Comparison of ENCODE assay signal across 7 cellular contexts in the genomic region with DNA sequence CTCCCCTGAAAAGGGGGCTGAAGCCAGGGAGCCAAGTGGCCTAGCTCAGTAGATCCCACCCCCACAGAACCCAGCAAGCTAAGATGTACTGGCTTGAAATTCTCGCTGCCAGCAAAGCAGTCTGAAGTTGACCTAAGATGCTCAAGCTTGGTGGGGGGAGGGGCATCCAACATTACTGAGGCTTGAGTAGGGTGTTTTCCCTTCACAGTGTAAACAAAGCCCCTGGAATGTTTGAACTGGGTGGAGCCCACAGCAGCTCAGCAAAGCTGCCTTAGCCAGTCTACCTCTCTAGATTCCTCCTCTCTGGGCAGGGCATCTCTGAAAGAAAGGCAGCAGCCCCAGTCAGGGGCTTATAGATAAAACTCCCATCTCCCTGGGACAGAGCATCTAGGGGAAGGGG.
DNase-seq lines count a peak whose midpoint lies in the region; ATAC-seq, FAIRE-seq and TF ChIP-seq lines count a peak whose summit lies in the region.
"Not testable (repeated sequence)": the region's sequence is repeated elsewhere in the genome, so short reads cannot be mapped to it uniquely, and the experiment has no call there.

No MANE protein-coding gene starts in this region.

- H3F3A ChIP-seq in PC-9 (ENCODE audit: insufficient read depth, low read depth): not testable (repeated sequence)

- not testable (repeated sequence) for H3K27me3 ChIP-seq in H9 (ENCODE audit: insufficient read depth, low read length); PC-9 (ENCODE audit: insufficient read depth, low read depth); H1 (replicated peaks in 1 of 4; ENCODE audit: control insufficient read depth in 3 of 4, extremely low read depth in 1 of 4, insufficient read depth in 3 of 4, low read length in 3 of 4); mesendoderm (ENCODE audit: insufficient read depth, low read length, poor library complexity); upper lobe of right lung
- peaks cover 0 to 17% of the 10 kb centered on the region in 2 donors for H3K27me3 ChIP-seq in left lung

- not testable (repeated sequence) for H3K23ac ChIP-seq in H9 (ENCODE audit: insufficient read length, low read depth, low read length); H1 (ENCODE audit: insufficient read length); mesendoderm (ENCODE audit: low read length)

- not testable (repeated sequence) for H4K5ac ChIP-seq in H9 (ENCODE audit: insufficient read length, low read depth, low read length); H1 (ENCODE audit: insufficient read length, low read depth, low read length); mesendoderm (ENCODE audit: low read length)

- H3K36me3 Mint-ChIP-seq in H9 (ENCODE audit: insufficient read depth in 1 of 3, low read depth in 3 of 3): not testable (repeated sequence)

- TF ChIP-seq CTCF in H9 (conservative IDR thresholded peaks at IDR 0.05); PC-9 (conservative IDR thresholded peaks at IDR 0.05); H1 (IDR thresholded peaks at IDR 0.05; ENCODE audit: control extremely low read depth in 1 of 3, insufficient read depth in 1 of 3, low read depth in 1 of 3, low read length in 3 of 3); left lung (IDR thresholded peaks at IDR 0.05); upper lobe of right lung (IDR thresholded peaks at IDR 0.05): not testable (repeated sequence)

- H3K27me3 Mint-ChIP-seq in H9 (ENCODE audit: low read depth): peaks cover 26% of the 10 kb centered on the region

- not testable (repeated sequence) for H4K8ac ChIP-seq in H9 (replicated peaks; ENCODE audit: insufficient read length, low read depth, low read length); H1 (ENCODE audit: extremely low read depth, insufficient read depth, low read length); mesendoderm (ENCODE audit: low read depth, low read length)

- not testable (repeated sequence) for H4K91ac ChIP-seq in H9 (ENCODE audit: insufficient read length, low read depth, low read length); H1 (replicated peaks; ENCODE audit: insufficient read length, low read length)

- H2BK12ac ChIP-seq in H9 (ENCODE audit: insufficient read length, low read depth, low read length); H1 (ENCODE audit: low read depth, low read length): not testable (repeated sequence)

- no CpG with 5 or more reads among the region's 1 CpG for WGBS in H9 (ENCODE audit: extremely low coverage, insufficient read length, low lambda C conversion rate)
- no CpG with 5 or more reads among the region's 1 CpG for WGBS in H1 (ENCODE audit: extremely low coverage in 1 of 2, insufficient coverage in 1 of 2, insufficient read length in 1 of 2, insufficient replicate concordance in 2 of 2, low coverage in 1 of 2, low lambda C conversion rate in 2 of 2, missing lambda C conversion rate in 1 of 2), 2 experiments
- WGBS in mesendoderm (ENCODE audit: extremely low coverage, insufficient coverage, low lambda C conversion rate): no CpG with 5 or more reads among the region's 1 CpG

- not testable (repeated sequence) for H3T11ph ChIP-seq in H9 (ENCODE audit: low read length)

- H3K4me1 Mint-ChIP-seq in H9: peaks cover 15 to 19% of the 10 kb centered on the region in 2 experiments

- H3K9ac ChIP-seq in H9 (ENCODE audit: extremely low read depth, insufficient read length, low read length); H1 (replicated peaks in 1 of 4; ENCODE audit: extremely low read depth in 1 of 4, low read depth in 3 of 4, low read length in 3 of 4); mesendoderm (ENCODE audit: low read length): not testable (repeated sequence)

- not testable (repeated sequence) for H3K79me1 ChIP-seq in H9 (ENCODE audit: insufficient read depth, low read depth, low read length, poor library complexity, severe bottlenecking); H1 (ENCODE audit: low read depth, low read length); mesendoderm (ENCODE audit: low read length)

- ATAC-seq in left lung: peak; percentile 83
- peak; percentile 57 for ATAC-seq in upper lobe of right lung

- not testable (repeated sequence) for H3K4me2 ChIP-seq in H9 (ENCODE audit: insufficient read depth, insufficient read length, low read length); H1 (ENCODE audit: insufficient read depth in 1 of 2, low read depth in 2 of 2, low read length in 2 of 2); mesendoderm (ENCODE audit: low read length)
- H3K4me2 ChIP-seq in PC-9: peak overlapping the region; percentile 23; the same call in 1 of the 2 replicates

- intact Hi-C loops in PC-9 (cut with micrococcal nuclease; ENCODE audit: unreplicated experiment); left lung (cut with DNase I); upper lobe of right lung (cut with DNase I): not testable (repeated sequence)

- not testable (repeated sequence) for FAIRE-seq in H1 (lab: Jason Lieb, UNC)

- not testable (repeated sequence) for H3K9me3 ChIP-seq in H9 (ENCODE audit: control insufficient read depth, low read depth, low read length); PC-9 (ENCODE audit: insufficient read depth, low read depth); H1 (ENCODE audit: insufficient read depth in 2 of 2, low read depth in 1 of 2, low read length in 1 of 2); left lung; upper lobe of right lung

- TF ChIP-seq RAD21 in H1 (IDR thresholded peaks at IDR 0.05 in 1 of 2, conservative IDR thresholded peaks at IDR 0.05 in 1 of 2; ENCODE audit: low read depth in 2 of 2, low read length in 2 of 2): not testable (repeated sequence)

- H2AK5ac ChIP-seq in H9 (ENCODE audit: insufficient read length, low read length); H1 (ENCODE audit: low read depth, low read length); mesendoderm (ENCODE audit: low read length): not testable (repeated sequence)

- H3K4me1 ChIP-seq in H9 (ENCODE audit: insufficient read depth, low read length); H1 (replicated peaks in 1 of 4; ENCODE audit: control insufficient read depth in 3 of 4, insufficient read depth in 4 of 4, low read length in 3 of 4); left lung; mesendoderm (ENCODE audit: control insufficient read depth, low read depth, low read length); upper lobe of right lung: not testable (repeated sequence)
- peaks cover 11% of the 10 kb centered on the region; the same call in 1 of the 2 replicates for H3K4me1 ChIP-seq in PC-9 (replicated peaks; ENCODE audit: insufficient read depth)

- H3K79me2 ChIP-seq in H9 (ENCODE audit: insufficient read depth, low read length); PC-9 (ENCODE audit: low read depth); H1 (ENCODE audit: control insufficient read depth in 1 of 2, insufficient read depth in 2 of 2, low read length in 2 of 2); mesendoderm (ENCODE audit: control insufficient read depth, insufficient read depth, low read length): not testable (repeated sequence)

- not testable (repeated sequence) for H3K27ac ChIP-seq in H9 (ENCODE audit: insufficient read length, low read depth, low read length); PC-9; H1 (ENCODE audit: low read depth, low read length); left lung; mesendoderm (ENCODE audit: low read depth, low read length); upper lobe of right lung

- H3K36me3 ChIP-seq in PC-9 (ENCODE audit: low read depth); H1 (ENCODE audit: control insufficient read depth in 2 of 4, insufficient read depth in 4 of 4, low read length in 3 of 4); left lung; mesendoderm (ENCODE audit: control insufficient read depth, insufficient read depth, low read length); upper lobe of right lung: not testable (repeated sequence)

- POLR2A ChIA-PET in PC-9 (lab: Charles Lee; ENCODE audit: unreplicated experiment): not testable (repeated sequence)
- POLR2A ChIA-PET in H1 (lab: Charles Lee; ENCODE audit: partially characterized antibody): interaction anchor here (1.8 to 1.9 kb wide), 2 partner anchors 11 to 14 kb away, joined by 4 to 6 read pairs; no protein-coding TSS in a partner anchor

- not testable (repeated sequence) for H3K14ac ChIP-seq in H9 (ENCODE audit: insufficient read depth, low read length); H1 (ENCODE audit: insufficient read length)

- H3K9me2 ChIP-seq in PC-9 (ENCODE audit: insufficient read depth): not testable (repeated sequence)

- not testable (repeated sequence) for TF ChIP-seq POLR2A in H1 (IDR thresholded peaks at IDR 0.05; ENCODE audit: control extremely low read depth in 1 of 2, low read depth in 2 of 2, low read length in 2 of 2)

- H2BK5ac ChIP-seq in H9 (ENCODE audit: insufficient read length, low read length); H1 (ENCODE audit: low read depth, low read length); mesendoderm (ENCODE audit: low read length): not testable (repeated sequence)

- DNase-seq in H9 (peak; percentile 72), LoVo (ENCODE audit: low spot score) (peak; percentile 13), PC-9 (peak; percentile 51 to 66), H1 (ENCODE audit: low read depth in 1 of 2, low spot score in 2 of 2) (peak in 1 of 2 experiments; percentile 13), left lung (peak in 1 of 2 donors; percentile 41), mesendoderm (peak; percentile 83)
- not testable (repeated sequence) for DNase-seq in upper lobe of right lung

- not testable (repeated sequence) for H2BK15ac ChIP-seq in H9 (ENCODE audit: low read depth, low read length); H1 (ENCODE audit: low read length); mesendoderm (replicated peaks; ENCODE audit: low read depth)

- H4K20me1 ChIP-seq in H9 (ENCODE audit: control insufficient read depth, insufficient read depth, insufficient read length); PC-9 (ENCODE audit: insufficient read depth); H1 (replicated peaks in 1 of 2; ENCODE audit: control insufficient read depth in 1 of 2, insufficient read depth in 2 of 2, low read length in 2 of 2): not testable (repeated sequence)

- BruUV-seq in PC-9 (replicated peaks; lab: Mats Ljungman, UMichigan): not testable (repeated sequence)

- not testable (repeated sequence) for H2BK20ac ChIP-seq in H9 (ENCODE audit: low read depth, low read length, poor library complexity, severe bottlenecking); H1 (ENCODE audit: low read length)

- not testable (repeated sequence) for TF ChIP-seq EP300 in H1 (IDR thresholded peaks at IDR 0.05; ENCODE audit: borderline replicate concordance in 1 of 2, low read depth in 2 of 2, low read length in 2 of 2)

- peak overlapping the region; percentile 53 for H3K18ac ChIP-seq in H9 (ENCODE audit: insufficient read length, low read depth, low read length)
- not testable (repeated sequence) for H3K18ac ChIP-seq in H1 (ENCODE audit: extremely low read depth, low read length); mesendoderm (ENCODE audit: low read length)

- H3K9me3 Mint-ChIP-seq in H9: peaks cover 4 to 21% of the 10 kb centered on the region in 2 experiments

- H3K4ac ChIP-seq in H9 (ENCODE audit: low read depth, low read length); H1 (replicated peaks; ENCODE audit: insufficient read length, low read depth, low read length); mesendoderm (ENCODE audit: low read depth, low read length): not testable (repeated sequence)

- CTCF ChIA-PET in PC-9 (lab: Charles Lee): not testable (repeated sequence)
- CTCF ChIA-PET in H1 (lab: Charles Lee; ENCODE audit: partially characterized antibody): interaction anchor here (0.5 kb wide), 1 partner anchor 557 kb away, joined by 3 read pairs; no protein-coding TSS in a partner anchor

- H3K4me3 Mint-ChIP-seq in H9: not testable (repeated sequence)

- H3K4me3 ChIP-seq in PC-9; H1 (ENCODE audit: extremely low read depth in 1 of 4, insufficient read depth in 2 of 4, low read depth in 3 of 4, low read length in 4 of 4); left lung; mesendoderm (ENCODE audit: low read length); upper lobe of right lung: not testable (repeated sequence)

- H3K27ac Mint-ChIP-seq in H9: not testable (repeated sequence)

- H2BK120ac ChIP-seq in H9 (ENCODE audit: low read depth, low read length, poor library complexity, severe bottlenecking); H1 (replicated peaks; ENCODE audit: low read depth, low read length); mesendoderm (ENCODE audit: low read depth, low read length): not testable (repeated sequence)

- H3K56ac ChIP-seq in H9 (ENCODE audit: insufficient read length, low read depth, low read length); H1 (replicated peaks; ENCODE audit: insufficient read length, low read depth, low read length); mesendoderm (ENCODE audit: low read length): not testable (repeated sequence)

- not testable (repeated sequence) for H2AFZ ChIP-seq in H9 (ENCODE audit: low read length); PC-9; H1 (ENCODE audit: low read length)

- not testable (repeated sequence) for H3K23me2 ChIP-seq in H9 (ENCODE audit: insufficient read length, low read depth, low read length, poor library complexity, severe bottlenecking); H1 (ENCODE audit: low read depth, low read length)
